In the genomic region with DNA sequence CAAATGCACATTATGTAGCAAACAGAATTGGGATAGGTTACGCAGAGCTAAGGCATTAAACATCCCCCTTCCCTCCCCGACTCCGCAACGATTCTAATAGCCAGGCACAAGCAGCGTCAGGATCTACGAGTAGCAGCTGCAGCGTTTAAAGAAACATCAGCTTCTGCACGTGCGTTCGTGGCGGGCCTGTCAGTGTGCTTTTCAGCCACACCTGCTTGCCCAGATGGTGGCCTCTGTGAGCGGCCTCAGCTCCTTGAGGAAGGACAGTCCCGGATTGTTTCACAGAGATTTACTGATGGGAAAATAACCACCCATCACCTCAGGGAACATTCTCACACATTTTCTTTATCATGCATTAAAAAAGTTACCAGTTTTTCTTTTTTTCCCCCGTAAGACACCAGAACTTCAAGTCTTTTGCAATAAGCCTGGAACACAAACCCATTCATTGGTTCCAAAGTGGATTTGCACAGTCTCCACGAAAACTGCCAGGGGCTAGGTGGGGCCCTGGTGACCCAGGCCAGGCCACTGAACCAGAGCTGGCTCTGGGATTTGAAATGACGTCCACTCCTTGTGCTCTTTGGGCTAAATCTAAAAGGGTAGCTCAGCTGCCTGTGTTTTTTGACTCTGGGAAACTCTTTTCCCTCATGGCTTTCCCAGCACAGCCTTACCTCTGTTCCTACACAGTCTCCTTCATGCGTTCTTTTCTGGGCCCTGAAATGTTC, we compare ENCODE assay signal across 17 cellular contexts.
DNase-seq lines count a peak whose midpoint lies in the region; ATAC-seq and TF ChIP-seq lines count a peak whose summit lies in the region.
"Had no signal": no experiment of that assay in that cellular context is flagged by ENCODE, and none has a peak within 500 bp of the region (broad histone marks: within the 10 kb centered on the region; RNA-seq: fewer than 3 reads in every experiment).

No MANE protein-coding gene starts in this region.

- H3K9me3 Mint-ChIP-seq in nephron: no peaks in the 10 kb centered on the region

- no peak overlapping the region for H3K4me3 Mint-ChIP-seq in nephron

- TF ChIP-seq CTCF in nephron (IDR thresholded peaks at IDR 0.05; ENCODE audit: unreplicated experiment in 3 of 3) (no peak), brain microvascular endothelial cell (IDR thresholded peaks at IDR 0.05; ENCODE audit: low read depth, low read length, missing control alignments) (no peak)

- no peak overlapping the region for H3K4me3 ChIP-seq in brain microvascular endothelial cell (ENCODE audit: low read depth, low read length)
- H3K4me3 ChIP-seq: GM23248, SJSA1 had no signal

- H3K36me3 Mint-ChIP-seq in nephron (ENCODE audit: low read depth): no peaks in the 10 kb centered on the region

- DNase-seq in COLO668 (lab: John Stamatoyannopoulos, UW; ENCODE audit: unreplicated experiment): peak; percentile 66
- peak; percentile 41 for DNase-seq in NCI-H2107 (lab: John Stamatoyannopoulos, UW)
- peak; percentile 56 for DNase-seq in SK-N-DZ (ENCODE audit: low spot score)
- no peak for DNase-seq in brain microvascular endothelial cell
- DNase-seq in NCI-H2029 (lab: John Stamatoyannopoulos, UW): no peak
- no peak for DNase-seq in A172 (ENCODE audit: low spot score)
- DNase-seq: activated CD4-positive, alpha-beta T cell treated with anti-CD3 and anti-CD28 coated beads for 1 hour; activated CD8-positive, alpha-beta memory T cell treated with anti-CD3 and anti-CD28 coated beads, Interleukin-2, amount 50 U/mL, for 48 hours; activated gamma-delta T cell treated with Interleukin-2 at 50 U/mL for 16 hours; cortex of kidney; GM23248; Karpas-422; T-helper 9 cell had no signal

- no peak overlapping the region for H3K27ac ChIP-seq in brain microvascular endothelial cell
- H3K27ac ChIP-seq: GM23248, neutrophil, SJSA1 had no signal

- no peaks in the 10 kb centered on the region for H3K27me3 ChIP-seq in brain microvascular endothelial cell (replicated peaks)
- H3K27me3 ChIP-seq: neutrophil, SJSA1 had no signal

- in situ Hi-C loops in brain microvascular endothelial cell (cut with HindIII; ENCODE audit: low pct_ligation_motif_present, low sequenced_read_pairs): no loop called here

- peak overlapping the region; percentile 10 to 53 (median 52) for H3K27ac Mint-ChIP-seq in nephron

- ATAC-seq in HG02885 (IDR thresholded peaks at IDR 0.05; ENCODE audit: poor library complexity, unreplicated experiment): no peak

- H3K27me3 Mint-ChIP-seq in nephron (ENCODE audit: low read depth): peaks cover 20% of the 10 kb centered on the region

- H3K36me3 ChIP-seq in brain microvascular endothelial cell (replicated peaks): no peaks in the 10 kb centered on the region
- H3K36me3 ChIP-seq: neutrophil, SJSA1 had no signal

- peaks cover 23% of the 10 kb centered on the region for H3K4me1 Mint-ChIP-seq in nephron

Comparison
In these comparisons a context has a peak if more than half of its experiments do, and no peak if none do; other contexts are left out.
1. DNase-seq: peak in COLO668 (single experiment), NCI-H2107 (single experiment) and SK-N-DZ (single experiment); none in brain microvascular endothelial cell (single experiment), NCI-H2029 (single experiment) and A172 (single experiment).